15 cellular contexts compared by ENCODE assay signal in the genomic region with DNA sequence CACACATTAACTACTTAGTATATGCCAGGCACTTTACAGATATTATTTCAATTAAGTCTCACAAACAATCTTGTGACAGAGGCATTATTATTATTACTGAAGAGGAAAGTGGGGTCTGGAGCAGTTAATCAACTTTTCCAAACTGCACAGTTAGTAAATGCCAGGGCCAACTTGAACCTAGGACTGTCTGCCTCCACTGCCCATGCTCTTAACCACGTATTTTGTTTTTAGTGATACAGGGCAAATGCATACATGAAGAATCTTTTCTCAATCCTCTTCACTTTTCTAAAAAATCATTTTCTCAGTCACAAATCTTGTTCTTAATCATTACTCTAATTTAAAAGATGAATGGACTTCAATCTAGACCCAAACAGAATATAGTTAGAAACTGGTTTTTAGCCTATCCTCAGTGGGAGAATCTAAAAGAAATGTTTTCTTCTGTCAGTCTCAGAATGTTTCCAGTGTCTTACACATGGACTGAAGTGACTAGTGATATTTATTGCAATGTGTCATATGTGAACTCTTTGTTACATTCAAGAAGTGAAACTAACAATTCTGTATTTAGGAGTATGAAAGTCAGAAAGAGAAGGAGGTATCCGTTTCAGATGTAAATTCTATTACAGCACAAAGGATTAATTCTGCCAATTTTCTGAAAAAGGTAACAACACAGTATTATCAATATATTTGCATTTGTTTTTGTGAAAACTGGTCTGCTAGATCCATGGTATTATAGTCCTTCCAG. TPM values are rescaled to one million over a fixed set of nuclear protein-coding genes. Genes with fewer than 3 reads are reported as not detected.
DNase-seq lines count a peak whose midpoint lies in the region; ATAC-seq and TF ChIP-seq lines count a peak whose summit lies in the region.
"Had no signal": no experiment of that assay in that cellular context is flagged by ENCODE, and none has a peak within 500 bp of the region (broad histone marks: within the 10 kb centered on the region; RNA-seq: fewer than 3 reads in every experiment).

No MANE protein-coding gene starts in this region.

- no peaks in the 10 kb centered on the region for H3K4me1 Mint-ChIP-seq in stimulated activated naive CD8-positive, alpha-beta T cell treated with anti-CD3 and anti-CD28 coated beads, Interleukin-15, amount 100 ng/mL, for 72 hours
- H3K4me1 Mint-ChIP-seq: activated naive CD8-positive, alpha-beta T cell treated with anti-CD3 and anti-CD28 coated beads for 36 hours had no signal

- 39 to 66% methylated on average over 2 of the region's 2 CpGs for WGBS in transverse colon (ENCODE audit: low coverage in 1 of 2), 2 donors

- no peaks in the 10 kb centered on the region for H3K79me2 ChIP-seq in osteoblast (ENCODE audit: insufficient read depth, low read length)

- no peaks in the 10 kb centered on the region for H3K4me1 ChIP-seq in BLaER1
- H3K4me1 ChIP-seq in transverse colon = no peaks in the 10 kb centered on the region
- H3K4me1 ChIP-seq in osteoblast (ENCODE audit: insufficient read depth, low read length) = no peaks in the 10 kb centered on the region
- H3K4me1 ChIP-seq: A549 had no signal

- in situ Hi-C loops in transverse colon (cut with MboI; ENCODE audit: low pct_ligation_motif_present in 1 of 4, low pct_unique_long_range_greater_than_20kb in 1 of 4, low sequenced_read_pairs in 3 of 4) = no loop called here

- no peak overlapping the region for H3K4me3 Mint-ChIP-seq in stimulated activated naive CD8-positive, alpha-beta T cell treated with anti-CD3 and anti-CD28 coated beads, Interleukin-15, amount 100 ng/mL, for 72 hours
- H3K4me3 Mint-ChIP-seq: activated naive CD8-positive, alpha-beta T cell treated with anti-CD3 and anti-CD28 coated beads for 36 hours; T-helper 2 cell treated with Interferon-gamma antibody and Interleukin-4, amounts not matched to agents 5 μg/mL and 100 μg/mL, for 36 hours had no signal

- H2AFZ ChIP-seq in osteoblast (ENCODE audit: low read length) = no peak overlapping the region

- no peak overlapping the region for H3K27ac Mint-ChIP-seq in stimulated activated naive CD8-positive, alpha-beta T cell treated with anti-CD3 and anti-CD28 coated beads, Interleukin-15, amount 100 ng/mL, for 72 hours
- H3K27ac Mint-ChIP-seq: activated naive CD8-positive, alpha-beta T cell treated with anti-CD3 and anti-CD28 coated beads for 36 hours; T-helper 2 cell treated with Interferon-gamma antibody and Interleukin-4, amounts not matched to agents 5 μg/mL and 100 μg/mL, for 36 hours had no signal

- no peaks in the 10 kb centered on the region for H3K9me3 ChIP-seq in BLaER1
- H3K9me3 ChIP-seq in transverse colon = no peaks in the 10 kb centered on the region
- no peaks in the 10 kb centered on the region for H3K9me3 ChIP-seq in osteoblast (ENCODE audit: low read depth, low read length)
- H3K9me3 ChIP-seq: A549 had no signal

- no peaks in the 10 kb centered on the region for H4K20me1 ChIP-seq in BLaER1
- no peaks in the 10 kb centered on the region for H4K20me1 ChIP-seq in osteoblast (ENCODE audit: insufficient read depth, low read length)

- no peak overlapping the region for H3K9ac ChIP-seq in BLaER1

- no peak for DNase-seq in stimulated activated naive CD4-positive, alpha-beta T cell (lab: John Stamatoyannopoulos, UW)
- DNase-seq in stimulated activated naive CD8-positive, alpha-beta T cell treated with anti-CD3 and anti-CD28 coated beads, Interleukin-15, amount 100 ng/mL, for 72 hours = no peak
- DNase-seq in transverse colon = no peak
- DNase-seq in osteoblast (ENCODE audit: insufficient read length, low spot score, missing footprints) = no peak
- DNase-seq: activated naive CD8-positive, alpha-beta T cell treated with anti-CD3 and anti-CD28 coated beads for 36 hours; NCI-H2029; posterior cingulate gyrus; stimulated activated CD4-positive, alpha-beta T cell treated with anti-CD3 and anti-CD28 coated beads, Interleukin-4, amount 100 ng/mL, for 4 hours; substantia nigra had no signal

- no peaks in the 10 kb centered on the region for H3K27me3 ChIP-seq in BLaER1
- no peaks in the 10 kb centered on the region for H3K27me3 ChIP-seq in transverse colon
- H3K27me3 ChIP-seq in osteoblast (ENCODE audit: insufficient read depth, low read length) = no peaks in the 10 kb centered on the region

- no peak for TF ChIP-seq EP300 in transverse colon (IDR thresholded peaks at IDR 0.05; ENCODE audit: low read depth)

- H3K36me3 ChIP-seq in BLaER1 (no peaks in the 10 kb centered on the region), transverse colon (no peaks in the 10 kb centered on the region), osteoblast (ENCODE audit: insufficient read depth, low read length) (no peaks in the 10 kb centered on the region)

- TF ChIP-seq POLR2A in transverse colon (IDR thresholded peaks at IDR 0.05) = no peak

- H3K27ac ChIP-seq in BLaER1 = 0 out of 2 replicates have a peak overlapping the region, but pooled peaks have one; percentile 20
- no peak overlapping the region for H3K27ac ChIP-seq in transverse colon
- H3K27ac ChIP-seq in osteoblast (ENCODE audit: low read depth, low read length) = no peak overlapping the region
- H3K27ac ChIP-seq: A549 had no signal

- ATAC-seq in GM18909 (IDR thresholded peaks at IDR 0.05; ENCODE audit: poor library complexity, unreplicated experiment) (peak; percentile 93), GM21737 (IDR thresholded peaks at IDR 0.05; ENCODE audit: unreplicated experiment) (peak; percentile 90), HG03354 (IDR thresholded peaks at IDR 0.05; ENCODE audit: poor library complexity, severe bottlenecking, unreplicated experiment) (peak; percentile 85)
- no peak for ATAC-seq in stimulated activated naive CD8-positive, alpha-beta T cell treated with anti-CD3 and anti-CD28 coated beads, Interleukin-15, amount 100 ng/mL, for 72 hours

- H3K4me3 ChIP-seq in BLaER1 (no peak overlapping the region), transverse colon (no peak overlapping the region), osteoblast (ENCODE audit: insufficient read depth, low read length) (no peak overlapping the region)
- H3K4me3 ChIP-seq: A549 had no signal

- H3K4me2 ChIP-seq in BLaER1 (0 out of 2 replicates have a peak overlapping the region, but pooled peaks have one; percentile 25), osteoblast (ENCODE audit: insufficient read depth, low read length) (no peak overlapping the region)
- H3K4me2 ChIP-seq: A549 had no signal

- peaks cover 8% of the 10 kb centered on the region for H3K27me3 Mint-ChIP-seq in stimulated activated naive CD8-positive, alpha-beta T cell treated with anti-CD3 and anti-CD28 coated beads, Interleukin-15, amount 100 ng/mL, for 72 hours
- H3K27me3 Mint-ChIP-seq: activated naive CD8-positive, alpha-beta T cell treated with anti-CD3 and anti-CD28 coated beads for 36 hours had no signal

- TF ChIP-seq CTCF in transverse colon (IDR thresholded peaks at IDR 0.05) (no peak), osteoblast (IDR thresholded peaks at IDR 0.05; ENCODE audit: extremely low read depth, low read depth, low read length) (no peak)

- intact Hi-C loops in transverse colon (cut with DNase I; ENCODE audit: low total_unique reads) = no loop called here

- no peaks in the 10 kb centered on the region for H3K9me3 Mint-ChIP-seq in stimulated activated naive CD8-positive, alpha-beta T cell treated with anti-CD3 and anti-CD28 coated beads, Interleukin-15, amount 100 ng/mL, for 72 hours
- H3K9me3 Mint-ChIP-seq: activated naive CD8-positive, alpha-beta T cell treated with anti-CD3 and anti-CD28 coated beads for 36 hours; T-helper 2 cell treated with Interferon-gamma antibody and Interleukin-4, amounts not matched to agents 5 μg/mL and 100 μg/mL, for 36 hours had no signal

RNA-seq across cellular contexts. Expression of a gene that starts 55.5 kb away (rescaled TPM):
- total RNA-seq in transverse colon (1 to 10 TPM in 3 of 4 donors, under 1 TPM in 1; 1.00 to 7.1 (median 5.6) TPM), osteoblast (5.6 and 5.8 TPM in 2 replicates)
